In the genomic region with DNA sequence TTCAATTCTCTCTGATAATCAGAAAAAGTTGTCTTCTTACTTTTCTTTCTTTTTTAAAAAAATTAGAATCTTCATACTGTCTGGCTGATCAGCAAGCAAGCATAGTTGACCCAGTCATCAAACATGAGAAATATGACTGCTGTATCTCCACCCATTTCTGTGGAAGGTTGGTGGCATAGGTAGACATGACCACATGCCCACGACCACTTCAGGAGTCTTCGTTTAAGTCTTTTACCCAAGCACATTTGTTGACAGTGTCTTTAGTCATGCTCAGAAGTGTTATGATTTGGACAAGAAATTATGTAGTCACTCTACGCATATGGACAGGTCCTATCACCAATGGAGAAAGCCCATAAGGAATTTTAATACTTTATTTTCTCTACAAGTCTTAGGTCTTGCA, we compare ENCODE assay signal across 1 cellular context.
TF ChIP-seq lines count a peak whose summit lies in the region.

No MANE protein-coding gene starts in this region.

TF ChIP-seq in K562, 482 proteins besides CTCF, POLR2A, EP300 and RAD21 (continued from another document):
- TF ChIP-seq, protein P1, sequence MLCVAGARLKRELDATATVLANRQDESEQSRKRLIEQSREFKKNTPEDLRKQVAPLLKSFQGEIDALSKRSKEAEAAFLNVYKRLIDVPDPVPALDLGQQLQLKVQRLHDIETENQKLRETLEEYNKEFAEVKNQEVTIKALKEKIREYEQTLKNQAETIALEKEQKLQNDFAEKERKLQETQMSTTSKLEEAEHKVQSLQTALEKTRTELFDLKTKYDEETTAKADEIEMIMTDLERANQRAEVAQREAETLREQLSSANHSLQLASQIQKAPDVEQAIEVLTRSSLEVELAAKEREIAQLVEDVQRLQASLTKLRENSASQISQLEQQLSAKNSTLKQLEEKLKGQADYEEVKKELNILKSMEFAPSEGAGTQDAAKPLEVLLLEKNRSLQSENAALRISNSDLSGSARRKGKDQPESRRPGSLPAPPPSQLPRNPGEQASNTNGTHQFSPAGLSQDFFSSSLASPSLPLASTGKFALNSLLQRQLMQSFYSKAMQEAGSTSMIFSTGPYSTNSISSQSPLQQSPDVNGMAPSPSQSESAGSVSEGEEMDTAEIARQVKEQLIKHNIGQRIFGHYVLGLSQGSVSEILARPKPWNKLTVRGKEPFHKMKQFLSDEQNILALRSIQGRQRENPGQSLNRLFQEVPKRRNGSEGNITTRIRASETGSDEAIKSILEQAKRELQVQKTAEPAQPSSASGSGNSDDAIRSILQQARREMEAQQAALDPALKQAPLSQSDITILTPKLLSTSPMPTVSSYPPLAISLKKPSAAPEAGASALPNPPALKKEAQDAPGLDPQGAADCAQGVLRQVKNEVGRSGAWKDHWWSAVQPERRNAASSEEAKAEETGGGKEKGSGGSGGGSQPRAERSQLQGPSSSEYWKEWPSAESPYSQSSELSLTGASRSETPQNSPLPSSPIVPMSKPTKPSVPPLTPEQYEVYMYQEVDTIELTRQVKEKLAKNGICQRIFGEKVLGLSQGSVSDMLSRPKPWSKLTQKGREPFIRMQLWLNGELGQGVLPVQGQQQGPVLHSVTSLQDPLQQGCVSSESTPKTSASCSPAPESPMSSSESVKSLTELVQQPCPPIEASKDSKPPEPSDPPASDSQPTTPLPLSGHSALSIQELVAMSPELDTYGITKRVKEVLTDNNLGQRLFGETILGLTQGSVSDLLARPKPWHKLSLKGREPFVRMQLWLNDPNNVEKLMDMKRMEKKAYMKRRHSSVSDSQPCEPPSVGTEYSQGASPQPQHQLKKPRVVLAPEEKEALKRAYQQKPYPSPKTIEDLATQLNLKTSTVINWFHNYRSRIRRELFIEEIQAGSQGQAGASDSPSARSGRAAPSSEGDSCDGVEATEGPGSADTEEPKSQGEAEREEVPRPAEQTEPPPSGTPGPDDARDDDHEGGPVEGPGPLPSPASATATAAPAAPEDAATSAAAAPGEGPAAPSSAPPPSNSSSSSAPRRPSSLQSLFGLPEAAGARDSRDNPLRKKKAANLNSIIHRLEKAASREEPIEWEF (CRISPR knock-in tag; IDR thresholded peaks at IDR 0.05), result no peak
- TF ChIP-seq GATAD2A (IDR thresholded peaks at IDR 0.05) (no peak), TAL1 (IDR thresholded peaks at IDR 0.05) (no peak), ZNF644 (tag; IDR thresholded peaks at IDR 0.05; ENCODE audit: low read depth) (no peak), GABPA (tag; conservative IDR thresholded peaks at IDR 0.05; ENCODE audit: low read depth) (no peak), POLR2AphosphoS5 (IDR thresholded peaks at IDR 0.05; ENCODE audit: control insufficient read depth, insufficient read depth, low read depth, low read length) (no peak), TCF7L2 (IDR thresholded peaks at IDR 0.05; ENCODE audit: low read depth, low read length) (no peak), STAT5A (IDR thresholded peaks at IDR 0.05; ENCODE audit: borderline replicate concordance, low read length) (no peak), CEBPB (tag; IDR thresholded peaks at IDR 0.05) (no peak), HNRNPLL (IDR thresholded peaks at IDR 0.05; ENCODE audit: low read depth, low read length, poor library complexity, severe bottlenecking) (no peak), PTTG1 (tag; IDR thresholded peaks at IDR 0.05; ENCODE audit: low read depth) (no peak), PHB2 (IDR thresholded peaks at IDR 0.05; ENCODE audit: low read depth) (no peak), PYGO2 (tag; IDR thresholded peaks at IDR 0.05) (no peak), KLF16 (IDR thresholded peaks at IDR 0.05) (no peak)
- TF ChIP-seq, protein P2, sequence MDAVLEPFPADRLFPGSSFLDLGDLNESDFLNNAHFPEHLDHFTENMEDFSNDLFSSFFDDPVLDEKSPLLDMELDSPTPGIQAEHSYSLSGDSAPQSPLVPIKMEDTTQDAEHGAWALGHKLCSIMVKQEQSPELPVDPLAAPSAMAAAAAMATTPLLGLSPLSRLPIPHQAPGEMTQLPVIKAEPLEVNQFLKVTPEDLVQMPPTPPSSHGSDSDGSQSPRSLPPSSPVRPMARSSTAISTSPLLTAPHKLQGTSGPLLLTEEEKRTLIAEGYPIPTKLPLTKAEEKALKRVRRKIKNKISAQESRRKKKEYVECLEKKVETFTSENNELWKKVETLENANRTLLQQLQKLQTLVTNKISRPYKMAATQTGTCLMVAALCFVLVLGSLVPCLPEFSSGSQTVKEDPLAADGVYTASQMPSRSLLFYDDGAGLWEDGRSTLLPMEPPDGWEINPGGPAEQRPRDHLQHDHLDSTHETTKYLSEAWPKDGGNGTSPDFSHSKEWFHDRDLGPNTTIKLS (IDR thresholded peaks at IDR 0.05; ENCODE audit: borderline replicate concordance, low read depth), result no peak
